ENCODE assay signal across 1 cellular context in genomic region chr16:27721548-27722265, GRCh38.
TF ChIP-seq lines count a peak whose summit lies in the region.

No MANE protein-coding gene starts in this region.

TF ChIP-seq in HepG2, 621 proteins besides CTCF, POLR2A, EP300 and RAD21 (continued from another document):
- TF ChIP-seq FUBP1 (CRISPR knock-in tag; IDR thresholded peaks at IDR 0.05; ENCODE audit: borderline replicate concordance), result no peak
- no peak for TF ChIP-seq ZNF12 (CRISPR knock-in tag; IDR thresholded peaks at IDR 0.05)
- no peak for TF ChIP-seq GMEB2 (CRISPR knock-in tag; IDR thresholded peaks at IDR 0.05; ENCODE audit: low read depth)
- no peak for TF ChIP-seq IRF2 (CRISPR knock-in tag; IDR thresholded peaks at IDR 0.05)
- no peak for TF ChIP-seq ZNF629 (CRISPR knock-in tag; conservative IDR thresholded peaks at IDR 0.05)
- no peak for TF ChIP-seq SALL1 (CRISPR knock-in tag; IDR thresholded peaks at IDR 0.05)
- TF ChIP-seq KLF12 (CRISPR knock-in tag; IDR thresholded peaks at IDR 0.05; ENCODE audit: borderline replicate concordance), result no peak
- no peak for TF ChIP-seq NPAS2 (CRISPR knock-in tag; IDR thresholded peaks at IDR 0.05; ENCODE audit: borderline replicate concordance)
- no peak for TF ChIP-seq MIXL1 (CRISPR knock-in tag; IDR thresholded peaks at IDR 0.05)
- no peak for TF ChIP-seq ZNF691 (CRISPR knock-in tag; IDR thresholded peaks at IDR 0.05; ENCODE audit: borderline replicate concordance, low read depth)
- no peak for TF ChIP-seq ATF4 (CRISPR knock-in tag; IDR thresholded peaks at IDR 0.05)
- TF ChIP-seq SIN3A (IDR thresholded peaks at IDR 0.05; ENCODE audit: borderline replicate concordance, low read depth, low read length), result no peak
- 0 out of 2 replicates have a peak, but pooled peaks have one; percentile 39 for TF ChIP-seq ZNF841 (CRISPR knock-in tag; IDR thresholded peaks at IDR 0.05; ENCODE audit: borderline replicate concordance)
- no peak for TF ChIP-seq NFE2 (CRISPR knock-in tag; IDR thresholded peaks at IDR 0.05)
- no peak for TF ChIP-seq ZNF720 (CRISPR knock-in tag; IDR thresholded peaks at IDR 0.05)
- no peak for TF ChIP-seq SRSF9 (IDR thresholded peaks at IDR 0.05; ENCODE audit: borderline replicate concordance, insufficient read depth, low read depth, low read length, poor library complexity, severe bottlenecking)
- TF ChIP-seq SMYD3 (CRISPR knock-in tag; IDR thresholded peaks at IDR 0.05), result no peak
- no peak for TF ChIP-seq FOXA1 (IDR thresholded peaks at IDR 0.05)
- TF ChIP-seq FOXA1 (CRISPR knock-in tag; IDR thresholded peaks at IDR 0.05), result no peak
- TF ChIP-seq TFAP4 (IDR thresholded peaks at IDR 0.05; ENCODE audit: borderline replicate concordance, low read depth), result peak; percentile 68; the same call in 1 of the 2 replicates
- no peak for TF ChIP-seq ZSCAN20 (CRISPR knock-in tag; IDR thresholded peaks at IDR 0.05; ENCODE audit: borderline replicate concordance)
- no peak for TF ChIP-seq ZBTB39 (CRISPR knock-in tag; IDR thresholded peaks at IDR 0.05)
